8 cellular contexts compared by ENCODE assay signal in the genomic region with DNA sequence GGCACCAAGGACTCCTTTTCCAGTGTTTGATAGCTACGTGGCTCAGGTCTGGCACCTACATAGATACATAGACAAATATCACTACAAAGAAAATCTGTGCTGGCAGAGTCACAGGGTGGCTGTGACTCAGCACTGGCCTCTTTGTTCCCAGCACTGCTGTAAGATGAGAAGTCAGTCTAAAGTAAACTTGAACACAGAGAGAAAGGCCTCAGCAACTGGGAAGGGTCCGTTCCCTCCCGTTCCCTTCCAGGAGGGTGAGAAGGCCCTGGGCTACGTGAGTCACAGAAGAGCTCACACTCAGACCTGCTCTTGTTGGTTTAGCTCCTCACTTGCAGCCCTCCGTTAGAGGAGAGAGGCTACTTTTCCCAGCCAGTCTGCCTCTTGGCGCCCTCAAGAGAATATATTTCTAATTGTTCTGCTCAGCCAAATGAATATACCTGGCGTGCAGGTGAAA. TPM values are rescaled to one million over a fixed set of nuclear protein-coding genes. Genes with fewer than 3 reads are reported as not detected.
DNase-seq lines count a peak whose midpoint lies in the region; ATAC-seq and TF ChIP-seq lines count a peak whose summit lies in the region.

No MANE protein-coding gene starts in this region.

- DNase-seq in AG20443 (ENCODE audit: low spot score) (peak; percentile 69), NCI-H1105 (lab: John Stamatoyannopoulos, UW) (peak; percentile 71), adipocyte (ENCODE audit: low read depth) (peak; percentile 96), iris pigment epithelial cell (ENCODE audit: low read depth) (peak; percentile 98), testis (peak; percentile 37), AML-193 (lab: John Stamatoyannopoulos, UW) (no peak)

- 30 to 51% methylated on average over 7 of the region's 7 CpGs for WGBS in testis, 2 donors

- no peak for TF ChIP-seq CTCF in testis (IDR thresholded peaks at IDR 0.05)

- no peaks in the 10 kb centered on the region for H3K9me3 ChIP-seq in adipocyte (ENCODE audit: control insufficient read depth, low read length)
- no peaks in the 10 kb centered on the region for H3K9me3 ChIP-seq in testis

- ATAC-seq in HG03342 (IDR thresholded peaks at IDR 0.05; ENCODE audit: unreplicated experiment) (no peak), GM18867 (IDR thresholded peaks at IDR 0.05; ENCODE audit: unreplicated experiment) (no peak)

- H3K36me3 ChIP-seq in adipocyte (ENCODE audit: control insufficient read depth, insufficient read depth, low read length, severe bottlenecking) (peaks cover 74% of the 10 kb centered on the region), testis (ENCODE audit: low read depth, missing control alignments) (no peaks in the 10 kb centered on the region)

- peak overlapping the region; percentile 28 for H3K4me3 ChIP-seq in adipocyte (ENCODE audit: low read length)
- no peak overlapping the region for H3K4me3 ChIP-seq in testis

- intact Hi-C loops in testis (cut with DNase I; ENCODE audit: low total_unique reads): no loop called here

- H3K27me3 ChIP-seq in adipocyte (replicated peaks; ENCODE audit: control insufficient read depth, insufficient read depth, low read length) (no peaks in the 10 kb centered on the region), testis (no peaks in the 10 kb centered on the region)

- peak overlapping the region; percentile 39 to 43 for H3K27ac ChIP-seq in testis

- TF ChIP-seq POLR2A in testis (IDR thresholded peaks at IDR 0.05): no peak

- H3K4me1 ChIP-seq in adipocyte (ENCODE audit: control insufficient read depth, insufficient read depth, low read length) (peaks cover 95% of the 10 kb centered on the region), testis (peaks cover 23% of the 10 kb centered on the region)

- peak overlapping the region; percentile 82 for H3K9ac ChIP-seq in adipocyte (ENCODE audit: low read length)

RNA-seq across cellular contexts. Expression of gene ANXA2, which starts 23.1 kb away (rescaled TPM):
- 100 to 1,000 TPM; 199 to 226 TPM for total RNA-seq in testis
- 388 TPM for polyA plus RNA-seq in testis (ENCODE audit: insufficient read depth, low read depth, low replicate concordance)

Comparison
In these comparisons a context has a peak if more than half of its experiments do, and no peak if none do; other contexts are left out.
1. DNase-seq: peak in AG20443 (single experiment), NCI-H1105 (single experiment), adipocyte (single experiment), iris pigment epithelial cell (single experiment) and testis (single experiment); none in AML-193 (0 of 2).